Comparison of ENCODE assay signal across 9 cellular contexts in the genomic region with DNA sequence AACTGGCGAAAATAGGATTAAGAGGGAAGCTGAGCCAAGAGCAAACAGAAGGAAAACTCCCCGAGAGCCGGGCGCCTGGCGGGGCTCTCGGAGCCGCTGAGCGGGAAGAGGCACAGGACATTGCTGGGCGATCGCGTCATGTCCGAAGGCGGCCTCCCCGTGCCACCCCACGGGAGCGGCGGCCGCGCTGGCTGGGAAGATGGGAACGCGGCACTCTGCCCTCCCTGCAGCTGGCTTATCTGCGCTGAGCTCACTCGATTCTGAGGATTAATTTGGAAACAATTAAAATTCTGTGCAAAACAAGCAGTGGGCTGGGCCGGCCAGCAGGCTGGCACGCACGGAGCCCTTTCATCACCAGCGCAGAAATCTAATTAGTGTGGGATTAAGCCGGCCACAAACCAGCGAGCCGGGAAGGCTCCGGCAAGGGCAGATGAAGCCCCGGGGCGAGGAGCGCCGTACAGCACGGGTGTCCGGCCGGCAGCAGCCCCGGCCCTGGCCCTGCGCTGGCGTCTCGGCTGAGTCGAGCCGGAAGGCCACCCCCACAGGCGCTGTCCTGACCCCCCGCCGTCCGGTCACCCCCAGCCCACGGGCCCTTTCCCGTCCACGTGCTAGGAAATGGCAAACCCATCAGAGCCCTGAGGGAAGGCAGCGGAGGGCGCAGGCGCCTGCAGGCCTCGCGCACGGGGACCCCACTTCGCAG. TPM values are rescaled to one million over a fixed set of nuclear protein-coding genes. Genes with fewer than 3 reads are reported as not detected.
A peak's percentile ranks its signal among the peaks of the same experiment; 100 is the strongest.
DNase-seq lines count a peak whose midpoint lies in the region; ATAC-seq, FAIRE-seq and TF ChIP-seq lines count a peak whose summit lies in the region.
"Had no signal": no experiment of that assay in that cellular context is flagged by ENCODE, and none has a peak within 500 bp of the region (broad histone marks: within the 10 kb centered on the region; RNA-seq: fewer than 3 reads in every experiment).

No MANE protein-coding gene starts in this region.

- H3K4me1 ChIP-seq in lower lobe of right lung = peaks cover 6% of the 10 kb centered on the region

- no peaks in the 10 kb centered on the region for H3K9me3 ChIP-seq in lower lobe of right lung

- H3K4me3 ChIP-seq in choroid plexus epithelial cell (ENCODE audit: low read depth, low read length) (peak overlapping the region; percentile 25), lower lobe of right lung (peak overlapping the region; percentile 37)

- intact Hi-C loops in lower lobe of right lung (cut with DNase I) = no loop called here

- peak overlapping the region; percentile 43 for H3K27ac ChIP-seq in lower lobe of right lung

- no peak for FAIRE-seq in urothelium cell line (lab: Jason Lieb, UNC)

- ATAC-seq in lower lobe of right lung = peak; percentile 32 to 49

- H3K36me3 ChIP-seq in lower lobe of right lung = no peaks in the 10 kb centered on the region

- DNase-seq in NCI-H748 (lab: John Stamatoyannopoulos, UW; ENCODE audit: unreplicated experiment) (peak; percentile 16), NCI-H748 treated with DMSO at 0.1 percent for 48 hours (lab: John Stamatoyannopoulos, UW) (no peak), choroid plexus epithelial cell (ENCODE audit: low read depth) (peak; percentile 48), lower lobe of right lung (no peak), urothelium cell line (ENCODE audit: low spot score) (peak; percentile 69), GM19238 (ENCODE audit: insufficient read length, low spot score) (no peak), activated gamma-delta T cell (lab: John Stamatoyannopoulos, UW) (no peak)
- DNase-seq in central memory CD4-positive, alpha-beta T cell = no peak
- DNase-seq: AML-193 had no signal

- TF ChIP-seq CTCF in choroid plexus epithelial cell (conservative IDR thresholded peaks at IDR 0.05; ENCODE audit: low read depth, low read length) (no peak), lower lobe of right lung (IDR thresholded peaks at IDR 0.05) (no peak)

- H3K27me3 ChIP-seq in lower lobe of right lung (ENCODE audit: low read depth) = peaks cover 37% of the 10 kb centered on the region

RNA-seq across cellular contexts. Expression of gene SOX8, which starts 37.8 kb away (rescaled TPM):
- total RNA-seq in lower lobe of right lung = 0.15 TPM

RNA-seq across cellular contexts. Expression of gene LMF1, which starts 48.6 kb away (rescaled TPM):
- total RNA-seq in lower lobe of right lung = 23.8 TPM

RNA-seq across cellular contexts. Expression of gene SSTR5, which starts 53.2 kb away (rescaled TPM):
- total RNA-seq in lower lobe of right lung = not detected

Comparison
In these comparisons a context has a peak if more than half of its experiments do, and no peak if none do; other contexts are left out.
1. DNase-seq: peak in NCI-H748 (single experiment), choroid plexus epithelial cell (single experiment) and urothelium cell line (single experiment); none in NCI-H748 treated with DMSO at 0.1 percent for 48 hours (single experiment), lower lobe of right lung (single experiment), central memory CD4-positive, alpha-beta T cell (single experiment), GM19238 (single experiment) and activated gamma-delta T cell (single experiment).